Comparison of ENCODE assay signal across 1 cellular context in genomic region chr14:69398053-69398817, GRCh38.
TF ChIP-seq lines count a peak whose summit lies in the region.

Gene ERH, minus strand, starts transcription at chr14:69398299. Its CDS starts 66 bp downstream, at chr14:69398233.
Gene SLC39A9, plus strand, starts transcription at chr14:69398692. Its CDS starts 678 bp downstream, at chr14:69399370.

TF ChIP-seq in K562, 482 proteins besides CTCF, POLR2A, EP300 and RAD21 (continued from another document and continues in another):
- TF ChIP-seq ZNF318 (IDR thresholded peaks at IDR 0.05; ENCODE audit: borderline replicate concordance in 1 of 2, low read depth in 1 of 2): no peak
- TF ChIP-seq SMARCE1 (IDR thresholded peaks at IDR 0.05): no peak
- TF ChIP-seq ZFP30 (CRISPR knock-in tag; IDR thresholded peaks at IDR 0.05; ENCODE audit: borderline replicate concordance): no peak
- TF ChIP-seq RBM39 (optimal IDR thresholded peaks at IDR 0.05; ENCODE audit: low read depth, low read length): no peak
- TF ChIP-seq FIP1L1 (IDR thresholded peaks at IDR 0.05; ENCODE audit: low read depth, low read length, poor library complexity, severe bottlenecking): peak; percentile 51
- TF ChIP-seq RBM22 (IDR thresholded peaks at IDR 0.05; ENCODE audit: low read depth, low read length, poor library complexity, severe bottlenecking): no peak
- TF ChIP-seq KLF10 (CRISPR knock-in tag; IDR thresholded peaks at IDR 0.05): no peak
- TF ChIP-seq FOS (IDR thresholded peaks at IDR 0.05; ENCODE audit: extremely low read depth, insufficient read length): no peak
- 0 out of 2 replicates have a peak, but pooled peaks have one; percentile 46 for TF ChIP-seq PRMT5 (CRISPR knock-in tag; IDR thresholded peaks at IDR 0.05)
- TF ChIP-seq ETV6 (IDR thresholded peaks at IDR 0.05; ENCODE audit: borderline replicate concordance in 1 of 2, low read depth in 2 of 2, low read length in 1 of 2): no peak
- no peak for TF ChIP-seq ETV6 (CRISPR knock-in tag; IDR thresholded peaks at IDR 0.05; ENCODE audit: borderline replicate concordance)
- no peak for TF ChIP-seq KLF1 (tag; IDR thresholded peaks at IDR 0.05)
- TF ChIP-seq ZNF316 (IDR thresholded peaks at IDR 0.05): 0 out of 2 replicates have a peak, but pooled peaks have one; percentile 12
- TF ChIP-seq KLF16 (IDR thresholded peaks at IDR 0.05): no peak
- no peak for TF ChIP-seq TSHZ1 (CRISPR knock-in tag; IDR thresholded peaks at IDR 0.05)
- TF ChIP-seq NFXL1 (CRISPR knock-in tag; IDR thresholded peaks at IDR 0.05): no peak
- TF ChIP-seq ZNF507 (tag; conservative IDR thresholded peaks at IDR 0.05): no peak
- no peak for TF ChIP-seq ZFP91 (CRISPR knock-in tag; IDR thresholded peaks at IDR 0.05)
- peak in 1 of 2 experiments; percentile 18; a peak in 1 of 3 replicates for TF ChIP-seq CBX3 (IDR thresholded peaks at IDR 0.05; ENCODE audit: borderline replicate concordance in 1 of 2, low read length in 2 of 2)
- peak; percentile 83 for TF ChIP-seq CXXC5 (CRISPR knock-in tag; IDR thresholded peaks at IDR 0.05)
- 0 out of 2 replicates have a peak, but pooled peaks have one; percentile 8 for TF ChIP-seq NR3C1 (CRISPR knock-in tag; IDR thresholded peaks at IDR 0.05)
- peak; percentile 59; the same call in 1 of the 2 replicates for TF ChIP-seq NBN (IDR thresholded peaks at IDR 0.05; ENCODE audit: low read depth)
- no peak for TF ChIP-seq YBX1 (IDR thresholded peaks at IDR 0.05)
- TF ChIP-seq KHSRP (IDR thresholded peaks at IDR 0.05): no peak
- TF ChIP-seq THAP12 (CRISPR knock-in tag; IDR thresholded peaks at IDR 0.05): 0 out of 2 replicates have a peak, but pooled peaks have one; percentile 22
- no peak for TF ChIP-seq KDM2B (CRISPR knock-in tag; IDR thresholded peaks at IDR 0.05)
- TF ChIP-seq ZNF699 (CRISPR knock-in tag; IDR thresholded peaks at IDR 0.05; ENCODE audit: insufficient replicate concordance): no peak
- peak; percentile 83 for TF ChIP-seq PHF8 (IDR thresholded peaks at IDR 0.05; ENCODE audit: borderline replicate concordance, low read length)
- peak; percentile 43 to 50; a peak in 1 of 4 replicates for TF ChIP-seq ARNT (IDR thresholded peaks at IDR 0.05)
- peak; percentile 50 for TF ChIP-seq SP2 (IDR thresholded peaks at IDR 0.05; ENCODE audit: extremely low read depth, low read depth, low read length, poor library complexity, severe bottlenecking)
- no peak for TF ChIP-seq ZC3H11A (IDR thresholded peaks at IDR 0.05; ENCODE audit: low read depth, low read length)
- TF ChIP-seq ZNF707 (CRISPR knock-in tag; conservative IDR thresholded peaks at IDR 0.05): no peak
- no peak for TF ChIP-seq TCF15 (CRISPR knock-in tag; IDR thresholded peaks at IDR 0.05)
- no peak for TF ChIP-seq NFIC (IDR thresholded peaks at IDR 0.05)
- peak; percentile 95 for TF ChIP-seq CREB3L1 (IDR thresholded peaks at IDR 0.05; ENCODE audit: borderline replicate concordance, low read depth)
- TF ChIP-seq ZNF561 (CRISPR knock-in tag; conservative IDR thresholded peaks at IDR 0.05): no peak
- no peak for TF ChIP-seq CBFB (CRISPR knock-in tag; IDR thresholded peaks at IDR 0.05)
- TF ChIP-seq OTX1 (CRISPR knock-in tag; IDR thresholded peaks at IDR 0.05): no peak
- no peak for TF ChIP-seq SMC3 (conservative IDR thresholded peaks at IDR 0.05; ENCODE audit: insufficient read depth, low read depth, low read length)
- no peak for TF ChIP-seq HNRNPK (IDR thresholded peaks at IDR 0.05; ENCODE audit: low read depth, low read length, poor library complexity, severe bottlenecking)
- no peak for TF ChIP-seq HES1 (IDR thresholded peaks at IDR 0.05; ENCODE audit: low read depth)
- no peak for TF ChIP-seq FUS (optimal IDR thresholded peaks at IDR 0.05; ENCODE audit: low read depth, low read length)
- TF ChIP-seq SMARCB1 (IDR thresholded peaks at IDR 0.05; ENCODE audit: insufficient read length, low read depth): no peak
- TF ChIP-seq MYNN (IDR thresholded peaks at IDR 0.05): no peak
- no peak for TF ChIP-seq MYNN (CRISPR knock-in tag; IDR thresholded peaks at IDR 0.05)
- no peak for TF ChIP-seq ZNF146 (CRISPR knock-in tag; IDR thresholded peaks at IDR 0.05; ENCODE audit: unreplicated experiment)
- peak; percentile 76 for TF ChIP-seq TAF1 (IDR thresholded peaks at IDR 0.05; ENCODE audit: control insufficient read depth, extremely low read depth, insufficient read depth, low read length, severe bottlenecking)
- 0 out of 2 replicates have a peak, but pooled peaks have one; percentile 33 for TF ChIP-seq ZNF79 (CRISPR knock-in tag; IDR thresholded peaks at IDR 0.05; ENCODE audit: low read depth)
- no peak for TF ChIP-seq MAFG (tag; conservative IDR thresholded peaks at IDR 0.05)
- no peak for TF ChIP-seq U2AF2 (optimal IDR thresholded peaks at IDR 0.05; ENCODE audit: low read depth, low read length)
- TF ChIP-seq ZNF785 (CRISPR knock-in tag; IDR thresholded peaks at IDR 0.05): no peak
- TF ChIP-seq SAP30 (IDR thresholded peaks at IDR 0.05; ENCODE audit: borderline replicate concordance, insufficient read depth, low read depth, low read length, poor library complexity, severe bottlenecking): peak; percentile 9
- no peak; the same call in 1 of the 2 replicates for TF ChIP-seq PML (IDR thresholded peaks at IDR 0.05; ENCODE audit: low read length)
- no peak for TF ChIP-seq HDAC6 (IDR thresholded peaks at IDR 0.05; ENCODE audit: low read depth, low read length)
